In the genomic region with DNA sequence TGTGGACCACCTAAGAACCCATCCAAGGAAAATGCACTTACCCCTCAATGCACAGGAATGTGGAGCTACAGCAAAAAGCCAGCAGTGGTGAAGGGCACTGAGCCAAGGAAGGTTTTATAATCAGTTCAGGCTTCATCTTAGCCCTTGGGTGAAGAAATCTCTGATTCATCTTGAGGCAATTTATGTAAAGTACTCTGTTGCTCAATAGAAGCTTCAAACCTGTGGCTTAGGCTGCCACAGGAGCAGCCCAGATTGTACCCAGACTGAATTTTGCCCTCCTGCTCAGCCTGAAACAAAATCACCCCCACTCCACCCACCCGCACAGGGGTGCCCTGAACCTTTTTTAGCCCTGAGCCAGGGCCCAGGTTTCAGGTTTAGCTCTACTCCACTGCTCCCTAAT, we compare ENCODE assay signal across 13 cellular contexts. TPM values are rescaled to one million over a fixed set of nuclear protein-coding genes. Genes with fewer than 3 reads are reported as not detected.
DNase-seq lines count a peak whose midpoint lies in the region; ATAC-seq and TF ChIP-seq lines count a peak whose summit lies in the region.
"Had no signal": no experiment of that assay in that cellular context is flagged by ENCODE, and none has a peak within 500 bp of the region (broad histone marks: within the 10 kb centered on the region; RNA-seq: fewer than 3 reads in every experiment).

Gene S100A12, minus strand, starts transcription at position 111 of the 400 bp plus-strand sequence. CDS start 1,029 bp downstream, outside the sequence.

- H3K36me3 ChIP-seq in suprapubic skin = no peaks in the 10 kb centered on the region

- no peak within 1 kb of the TSS for H3K4me3 ChIP-seq in HFF-Myc (replicated peaks; ENCODE audit: low read depth, low read length)
- H3K4me3 ChIP-seq in suprapubic skin = no peak within 1 kb of the TSS
- H3K4me3 ChIP-seq: psoas muscle had no signal

- TF ChIP-seq EP300 in suprapubic skin (IDR thresholded peaks at IDR 0.05) = no peak

- peak; percentile 17 for DNase-seq in HFF-Myc (ENCODE audit: extremely low read depth, low read depth)
- peak; percentile 90 for DNase-seq in SKM-1 (lab: John Stamatoyannopoulos, UW; ENCODE audit: unreplicated experiment)
- DNase-seq in foreskin keratinocyte = peak; percentile 86 to 93
- DNase-seq in suprapubic skin (ENCODE audit: low spot score in 2 of 2) = peak; percentile 20 to 46
- no peak for DNase-seq in inferior parietal cortex (ENCODE audit: extremely low spot score)
- no peak for DNase-seq in stimulated activated naive CD4-positive, alpha-beta T cell (lab: John Stamatoyannopoulos, UW)
- DNase-seq in iPS-NIHi7 (ENCODE audit: extremely low spot score) = no peak
- DNase-seq: activated CD8-positive, alpha-beta memory T cell treated with anti-CD3 and anti-CD28 coated beads, Interleukin-2, amount 50 U/mL, for 4 hours; NCI-H2029 treated with DMSO at 0.1 percent for 48 hours; psoas muscle; stimulated activated CD8-positive, alpha-beta memory T cell treated with anti-CD3 and anti-CD28 coated beads, Interleukin-4, amount 100 ng/mL, for 48 hours; T-helper 1 cell had no signal

- 67% methylated on average over 1 of the region's 1 CpG for WGBS in suprapubic skin

- no peaks in the 10 kb centered on the region for H3K9me3 ChIP-seq in suprapubic skin
- H3K9me3 ChIP-seq: psoas muscle had no signal

- TF ChIP-seq CTCF in HFF-Myc (IDR thresholded peaks at IDR 0.05; ENCODE audit: low read depth, low read length, missing control alignments) (no peak), foreskin keratinocyte (conservative IDR thresholded peaks at IDR 0.05) (no peak), suprapubic skin (IDR thresholded peaks at IDR 0.05) (no peak)

- no peak for TF ChIP-seq POLR2A in suprapubic skin (IDR thresholded peaks at IDR 0.05)

- H3K27me3 ChIP-seq in foreskin keratinocyte (no peaks in the 10 kb centered on the region), suprapubic skin (no peaks in the 10 kb centered on the region)

- H3K4me1 ChIP-seq in foreskin keratinocyte (peaks cover 18% of the 10 kb centered on the region), suprapubic skin (peaks cover 12% of the 10 kb centered on the region)
- H3K4me1 ChIP-seq: psoas muscle had no signal

- H3K27ac ChIP-seq in foreskin keratinocyte = no peak within 1 kb of the TSS
- no peak within 1 kb of the TSS for H3K27ac ChIP-seq in suprapubic skin
- H3K27ac ChIP-seq: psoas muscle had no signal

- ATAC-seq in foreskin keratinocyte (peak; percentile 86), GM21825 (IDR thresholded peaks at IDR 0.05; ENCODE audit: unreplicated experiment) (no peak)

RNA-seq across cellular contexts. Expression of gene S100A12, which starts in this region (rescaled TPM):
- not detected in 2 replicates for total RNA-seq in foreskin keratinocyte
- not detected in 2 replicates for polyA plus RNA-seq in foreskin keratinocyte
- not detected for total RNA-seq in suprapubic skin

Comparison
In these comparisons a context has a peak if more than half of its experiments do, and no peak if none do; other contexts are left out.
1. Peak in DNase-seq and ATAC-seq in foreskin keratinocyte; RNA of the gene not detected or under 1 TPM.
2. Peak in DNase-seq in suprapubic skin; RNA of the gene not detected or under 1 TPM.
3. DNase-seq: peak in HFF-Myc (single experiment) and SKM-1 (single experiment); none in inferior parietal cortex (single experiment), stimulated activated naive CD4-positive, alpha-beta T cell (0 of 6) and iPS-NIHi7 (single experiment).